Comparison of ENCODE assay signal across 20 cellular contexts in the genomic region with DNA sequence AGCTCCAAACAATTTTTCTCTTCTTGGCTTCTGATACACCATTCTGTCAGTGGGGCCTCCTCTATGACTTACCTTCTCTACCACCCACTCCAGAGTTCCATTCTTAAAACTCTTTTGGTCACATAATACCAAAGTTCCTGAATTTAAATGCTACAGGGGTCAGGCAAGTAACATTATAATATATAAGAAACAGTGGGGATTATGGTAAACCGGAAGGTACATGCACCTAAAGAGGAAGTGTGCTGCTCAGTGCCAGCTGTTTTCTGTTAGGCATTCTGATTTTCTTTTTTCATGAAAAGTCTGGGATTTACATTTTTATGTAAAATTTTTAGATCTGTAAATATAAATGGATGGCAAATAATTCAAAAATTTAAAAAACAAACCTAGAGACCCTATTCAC.
"Had no signal": no experiment of that assay in that cellular context is flagged by ENCODE, and none has a peak within 500 bp of the region (broad histone marks: within the 10 kb centered on the region; RNA-seq: fewer than 3 reads in every experiment).

No MANE protein-coding gene starts in this region.

- H3K27ac ChIP-seq: esophagus muscularis mucosa, gastrocnemius medialis, heart right ventricle, parathyroid adenoma, prostate gland, right lobe of liver, testis, tibial nerve had no signal

- H3K79me2 ChIP-seq: parathyroid adenoma had no signal

- H3K36me3 ChIP-seq: prostate gland had no signal

- ATAC-seq: gastrocnemius medialis; heart right ventricle; left lobe of liver; naive thymus-derived CD8-positive, alpha-beta T cell; right lobe of liver; stimulated activated effector memory CD8-positive, alpha-beta T cell treated with anti-CD3 and anti-CD28 coated beads, Interleukin-12 subunit alpha, Interleukin-12 subunit beta, amount 100 ng/mL, for 72 hours had no signal

- H3K27me3 ChIP-seq: esophagus muscularis mucosa, gastrocnemius medialis, heart right ventricle, right lobe of liver, testis, tibial nerve had no signal

- H3K27me3 Mint-ChIP-seq: naive thymus-derived CD8-positive, alpha-beta T cell; stimulated activated naive CD8-positive, alpha-beta T cell treated with anti-CD3 and anti-CD28 coated beads, Interleukin-15, Interleukin-2, amounts not matched to agents 100 ng/mL and 50 ng/mL, for 24 hours had no signal

- H2AFZ ChIP-seq: parathyroid adenoma had no signal

- H3K4me1 ChIP-seq: esophagus muscularis mucosa, gastrocnemius medialis, heart right ventricle, parathyroid adenoma, prostate gland, right lobe of liver, testis, tibial nerve had no signal

- H3K9me3 ChIP-seq: esophagus muscularis mucosa, gastrocnemius medialis, heart right ventricle, prostate gland, right lobe of liver, testis, tibial nerve had no signal

- DNase-seq: effector memory CD4-positive, alpha-beta T cell; gastrocnemius medialis; heart right ventricle; islet precursor cell; mammary epithelial cell; naive thymus-derived CD8-positive, alpha-beta T cell; occipital lobe; retina; right lobe of liver; stimulated activated CD4-positive, alpha-beta T cell treated with anti-CD3 and anti-CD28 coated beads, Interleukin-4, amount 100 ng/mL, for 1 hour; stimulated activated CD8-positive, alpha-beta memory T cell treated with anti-CD3 and anti-CD28 coated beads, Interleukin-4, amount 100 ng/mL, for 48 hours; testis had no signal

- FAIRE-seq: endometrium had no signal

- H3K27ac Mint-ChIP-seq: stimulated activated effector memory CD8-positive, alpha-beta T cell treated with anti-CD3 and anti-CD28 coated beads, Interleukin-12 subunit alpha, Interleukin-12 subunit beta, amount 100 ng/mL, for 72 hours; stimulated activated naive CD8-positive, alpha-beta T cell treated with anti-CD3 and anti-CD28 coated beads, Interleukin-15, Interleukin-2, amounts not matched to agents 100 ng/mL and 50 ng/mL, for 24 hours had no signal

- H3K9me3 Mint-ChIP-seq: naive thymus-derived CD8-positive, alpha-beta T cell; stimulated activated effector memory CD8-positive, alpha-beta T cell treated with anti-CD3 and anti-CD28 coated beads, Interleukin-12 subunit alpha, Interleukin-12 subunit beta, amount 100 ng/mL, for 72 hours; stimulated activated naive CD8-positive, alpha-beta T cell treated with anti-CD3 and anti-CD28 coated beads, Interleukin-15, Interleukin-2, amounts not matched to agents 100 ng/mL and 50 ng/mL, for 24 hours had no signal

- H3K4me3 Mint-ChIP-seq: naive thymus-derived CD8-positive, alpha-beta T cell; stimulated activated effector memory CD8-positive, alpha-beta T cell treated with anti-CD3 and anti-CD28 coated beads, Interleukin-12 subunit alpha, Interleukin-12 subunit beta, amount 100 ng/mL, for 72 hours; stimulated activated naive CD8-positive, alpha-beta T cell treated with anti-CD3 and anti-CD28 coated beads, Interleukin-15, Interleukin-2, amounts not matched to agents 100 ng/mL and 50 ng/mL, for 24 hours had no signal

- H3K9ac ChIP-seq: parathyroid adenoma had no signal

- H3K4me3 ChIP-seq: esophagus muscularis mucosa, gastrocnemius medialis, heart right ventricle, prostate gland, right lobe of liver, testis, tibial nerve had no signal
